ENCODE assay signal across 1 cellular context in genomic region chr9:101398335-101398929, GRCh38.
TF ChIP-seq lines count a peak whose summit lies in the region.

TSS of gene MRPL50 (minus strand) at chr9:101398618. CDS start at chr9:101398592, 26 bp downstream.
TSS of gene ZNF189 (plus strand) at chr9:101398851. CDS start at chr9:101399157, 306 bp downstream.

TF ChIP-seq in HepG2, 621 proteins besides CTCF, POLR2A, EP300 and RAD21 (continued from another document and continues in another):
- TF ChIP-seq POGK (CRISPR knock-in tag; conservative IDR thresholded peaks at IDR 0.05) = 0 out of 2 replicates have a peak, but pooled peaks have one; percentile 46
- no peak for TF ChIP-seq LRRFIP1 (CRISPR knock-in tag; conservative IDR thresholded peaks at IDR 0.05)
- TF ChIP-seq ARHGAP35 (CRISPR knock-in tag; IDR thresholded peaks at IDR 0.05; ENCODE audit: borderline replicate concordance) = peak; percentile 87; the same call in 1 of the 2 replicates
- TF ChIP-seq TP53 (CRISPR knock-in tag; conservative IDR thresholded peaks at IDR 0.05) = peak; percentile 64; the same call in 1 of the 2 replicates
- TF ChIP-seq ZNF350 (CRISPR knock-in tag; IDR thresholded peaks at IDR 0.05; ENCODE audit: borderline replicate concordance, low read depth) = peak; percentile 83
- peak; percentile 73 for TF ChIP-seq MIXL1 (CRISPR knock-in tag; IDR thresholded peaks at IDR 0.05)
- TF ChIP-seq ZNF430 (CRISPR knock-in tag; IDR thresholded peaks at IDR 0.05) = peak; percentile 53; the same call in 1 of the 2 replicates
- peak; percentile 8; the same call in 1 of the 2 replicates for TF ChIP-seq GZF1 (CRISPR knock-in tag; IDR thresholded peaks at IDR 0.05)
- peak; percentile 97 for TF ChIP-seq ELF1 (CRISPR knock-in tag; IDR thresholded peaks at IDR 0.05)
- no peak for TF ChIP-seq SNAPC4 (CRISPR knock-in tag; IDR thresholded peaks at IDR 0.05)
- peak; percentile 98 for TF ChIP-seq THAP11 (CRISPR knock-in tag; IDR thresholded peaks at IDR 0.05)
- TF ChIP-seq ZNF275 (CRISPR knock-in tag; IDR thresholded peaks at IDR 0.05; ENCODE audit: borderline replicate concordance) = no peak
- peak; percentile 14; the same call in 1 of the 2 replicates for TF ChIP-seq CEBPB (IDR thresholded peaks at IDR 0.05; ENCODE audit: borderline replicate concordance, low read depth, low read length)
- TF ChIP-seq ZNF451 (CRISPR knock-in tag; IDR thresholded peaks at IDR 0.05) = 0 out of 2 replicates have a peak, but pooled peaks have one; percentile 13
- TF ChIP-seq PAF1 (CRISPR knock-in tag; IDR thresholded peaks at IDR 0.05) = no peak
- TF ChIP-seq KMT2B (CRISPR knock-in tag; IDR thresholded peaks at IDR 0.05) = peak; percentile 96
- TF ChIP-seq ZNF230 (CRISPR knock-in tag; IDR thresholded peaks at IDR 0.05) = 0 out of 2 replicates have a peak, but pooled peaks have one; percentile 55
- peak; percentile 72 for TF ChIP-seq ZSCAN31 (CRISPR knock-in tag; IDR thresholded peaks at IDR 0.05; ENCODE audit: low read depth)
- TF ChIP-seq ZNF572 (CRISPR knock-in tag; IDR thresholded peaks at IDR 0.05) = no peak
- 0 out of 2 replicates have a peak, but pooled peaks have one; percentile 72 for TF ChIP-seq ZNF790 (CRISPR knock-in tag; IDR thresholded peaks at IDR 0.05; ENCODE audit: borderline replicate concordance)
- TF ChIP-seq ZNF747 (CRISPR knock-in tag; IDR thresholded peaks at IDR 0.05; ENCODE audit: borderline replicate concordance) = peak; percentile 76; the same call in 1 of the 2 replicates
- peak; percentile 92; the same call in 1 of the 2 replicates for TF ChIP-seq SMYD3 (CRISPR knock-in tag; IDR thresholded peaks at IDR 0.05)
- no peak for TF ChIP-seq ZNF512 (CRISPR knock-in tag; IDR thresholded peaks at IDR 0.05)
- TF ChIP-seq HDAC1 (CRISPR knock-in tag; IDR thresholded peaks at IDR 0.05) = peak; percentile 73
- TF ChIP-seq KLF6 (CRISPR knock-in tag; IDR thresholded peaks at IDR 0.05) = peak; percentile 27; the same call in 1 of the 2 replicates
- peak; percentile 82; the same call in 1 of the 2 replicates for TF ChIP-seq ZNF354B (CRISPR knock-in tag; IDR thresholded peaks at IDR 0.05)
- TF ChIP-seq ZNF530 (CRISPR knock-in tag; IDR thresholded peaks at IDR 0.05; ENCODE audit: low read depth) = no peak
- peak; percentile 46; the same call in 1 of the 2 replicates for TF ChIP-seq NCOA1 (CRISPR knock-in tag; IDR thresholded peaks at IDR 0.05)
- no peak for TF ChIP-seq ZNF331 (CRISPR knock-in tag; IDR thresholded peaks at IDR 0.05)
- TF ChIP-seq PRMT3 (CRISPR knock-in tag; IDR thresholded peaks at IDR 0.05; ENCODE audit: borderline replicate concordance, low read depth) = peak; percentile 88; the same call in 1 of the 2 replicates
- TF ChIP-seq POLR2G (IDR thresholded peaks at IDR 0.05; ENCODE audit: low read depth, low read length) = peak; percentile 99
- TF ChIP-seq PATZ1 (CRISPR knock-in tag; IDR thresholded peaks at IDR 0.05) = peak; percentile 72
- TF ChIP-seq ZNF772 (CRISPR knock-in tag; IDR thresholded peaks at IDR 0.05) = no peak; the same call in none of the 2 replicates
- TF ChIP-seq DMAP1 (CRISPR knock-in tag; IDR thresholded peaks at IDR 0.05) = peak; percentile 93
- peak; percentile 74 for TF ChIP-seq ZNF564 (CRISPR knock-in tag; IDR thresholded peaks at IDR 0.05)
- no peak for TF ChIP-seq ZNF264 (CRISPR knock-in tag; IDR thresholded peaks at IDR 0.05)
- TF ChIP-seq RXRB (CRISPR knock-in tag; IDR thresholded peaks at IDR 0.05; ENCODE audit: borderline replicate concordance) = peak; percentile 55; the same call in 1 of the 2 replicates
- peak; percentile 69; the same call in 1 of the 2 replicates for TF ChIP-seq TFAP4 (IDR thresholded peaks at IDR 0.05; ENCODE audit: borderline replicate concordance, low read depth)
- no peak for TF ChIP-seq XBP1 (CRISPR knock-in tag; IDR thresholded peaks at IDR 0.05)
- TF ChIP-seq ZFX (CRISPR knock-in tag; IDR thresholded peaks at IDR 0.05; ENCODE audit: low read depth) = peak; percentile 90
- no peak for TF ChIP-seq IKZF4 (CRISPR knock-in tag; IDR thresholded peaks at IDR 0.05; ENCODE audit: borderline replicate concordance, low read depth, not compliant biosample characterization)
- TF ChIP-seq ZBTB42 (CRISPR knock-in tag; IDR thresholded peaks at IDR 0.05) = 0 out of 2 replicates have a peak, but pooled peaks have one; percentile 35
- no peak for TF ChIP-seq SP1 (IDR thresholded peaks at IDR 0.05)
- TF ChIP-seq SP1 (CRISPR knock-in tag; IDR thresholded peaks at IDR 0.05) = peak; percentile 31; the same call in 1 of the 2 replicates
- TF ChIP-seq FOXO1 (CRISPR knock-in tag; IDR thresholded peaks at IDR 0.05) = peak; percentile 39
- no peak for TF ChIP-seq ZFP82 (CRISPR knock-in tag; IDR thresholded peaks at IDR 0.05; ENCODE audit: borderline replicate concordance)
- TF ChIP-seq GTF2F1 (IDR thresholded peaks at IDR 0.05; ENCODE audit: low read length) = 0 out of 2 replicates have a peak, but pooled peaks have one; percentile 56
